ENCODE assay signal across 1 cellular context in the genomic region with DNA sequence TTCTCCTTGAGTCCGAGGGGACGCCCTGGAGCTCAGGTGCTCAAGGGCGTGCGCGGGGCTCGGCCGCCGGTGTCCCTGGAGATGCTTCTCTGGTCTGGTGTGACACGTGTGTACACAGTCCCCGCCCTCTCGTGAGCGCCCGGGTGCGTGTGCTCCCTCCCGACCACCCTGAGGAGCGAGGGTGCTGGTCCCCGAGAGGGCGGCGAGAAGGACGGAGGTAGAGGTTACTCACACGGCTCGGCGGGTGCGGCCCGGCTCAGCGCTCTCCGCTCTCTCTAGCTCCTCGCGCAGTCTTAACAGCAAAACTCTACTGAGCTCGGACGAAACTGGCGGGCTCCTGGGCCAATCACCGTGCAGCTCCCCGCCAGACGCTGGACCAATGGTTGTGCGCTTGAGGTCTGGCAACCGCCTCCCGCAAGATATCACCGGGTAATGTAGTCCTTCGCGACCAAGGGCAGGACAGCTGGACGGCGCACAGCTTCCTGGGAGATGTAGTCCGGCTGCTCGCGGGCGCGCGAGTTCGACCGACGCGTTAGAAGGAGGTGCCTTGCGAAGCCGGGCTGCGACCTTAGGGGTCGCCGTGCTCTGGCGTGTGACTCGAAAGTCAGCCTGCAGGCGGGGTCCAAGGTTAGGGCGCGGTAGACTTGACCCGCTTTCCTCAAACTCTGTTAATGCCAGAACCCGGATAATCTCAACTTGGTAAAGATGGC.
TF ChIP-seq lines count a peak whose summit lies in the region.

A gene (minus strand): TSS at position 312 of the 710 bp plus-strand sequence. CDS start 2,669 bp downstream, outside the sequence.

TF ChIP-seq in HepG2, 621 proteins besides CTCF, POLR2A, EP300 and RAD21 (continued from another document and continues in another):
- TF ChIP-seq, protein P1, sequence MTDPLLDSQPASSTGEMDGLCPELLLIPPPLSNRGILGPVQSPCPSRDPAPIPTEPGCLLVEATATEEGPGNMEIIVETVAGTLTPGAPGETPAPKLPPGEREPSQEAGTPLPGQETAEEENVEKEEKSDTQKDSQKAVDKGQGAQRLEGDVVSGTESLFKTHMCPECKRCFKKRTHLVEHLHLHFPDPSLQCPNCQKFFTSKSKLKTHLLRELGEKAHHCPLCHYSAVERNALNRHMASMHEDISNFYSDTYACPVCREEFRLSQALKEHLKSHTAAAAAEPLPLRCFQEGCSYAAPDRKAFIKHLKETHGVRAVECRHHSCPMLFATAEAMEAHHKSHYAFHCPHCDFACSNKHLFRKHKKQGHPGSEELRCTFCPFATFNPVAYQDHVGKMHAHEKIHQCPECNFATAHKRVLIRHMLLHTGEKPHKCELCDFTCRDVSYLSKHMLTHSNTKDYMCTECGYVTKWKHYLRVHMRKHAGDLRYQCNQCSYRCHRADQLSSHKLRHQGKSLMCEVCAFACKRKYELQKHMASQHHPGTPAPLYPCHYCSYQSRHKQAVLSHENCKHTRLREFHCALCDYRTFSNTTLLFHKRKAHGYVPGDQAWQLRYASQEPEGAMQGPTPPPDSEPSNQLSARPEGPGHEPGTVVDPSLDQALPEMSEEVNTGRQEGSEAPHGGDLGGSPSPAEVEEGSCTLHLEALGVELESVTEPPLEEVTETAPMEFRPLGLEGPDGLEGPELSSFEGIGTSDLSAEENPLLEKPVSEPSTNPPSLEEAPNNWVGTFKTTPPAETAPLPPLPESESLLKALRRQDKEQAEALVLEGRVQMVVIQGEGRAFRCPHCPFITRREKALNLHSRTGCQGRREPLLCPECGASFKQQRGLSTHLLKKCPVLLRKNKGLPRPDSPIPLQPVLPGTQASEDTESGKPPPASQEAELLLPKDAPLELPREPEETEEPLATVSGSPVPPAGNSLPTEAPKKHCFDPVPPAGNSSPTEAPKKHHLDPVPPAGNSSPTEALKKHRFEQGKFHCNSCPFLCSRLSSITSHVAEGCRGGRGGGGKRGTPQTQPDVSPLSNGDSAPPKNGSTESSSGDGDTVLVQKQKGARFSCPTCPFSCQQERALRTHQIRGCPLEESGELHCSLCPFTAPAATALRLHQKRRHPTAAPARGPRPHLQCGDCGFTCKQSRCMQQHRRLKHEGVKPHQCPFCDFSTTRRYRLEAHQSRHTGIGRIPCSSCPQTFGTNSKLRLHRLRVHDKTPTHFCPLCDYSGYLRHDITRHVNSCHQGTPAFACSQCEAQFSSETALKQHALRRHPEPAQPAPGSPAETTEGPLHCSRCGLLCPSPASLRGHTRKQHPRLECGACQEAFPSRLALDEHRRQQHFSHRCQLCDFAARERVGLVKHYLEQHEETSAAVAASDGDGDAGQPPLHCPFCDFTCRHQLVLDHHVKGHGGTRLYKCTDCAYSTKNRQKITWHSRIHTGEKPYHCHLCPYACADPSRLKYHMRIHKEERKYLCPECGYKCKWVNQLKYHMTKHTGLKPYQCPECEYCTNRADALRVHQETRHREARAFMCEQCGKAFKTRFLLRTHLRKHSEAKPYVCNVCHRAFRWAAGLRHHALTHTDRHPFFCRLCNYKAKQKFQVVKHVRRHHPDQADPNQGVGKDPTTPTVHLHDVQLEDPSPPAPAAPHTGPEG (CRISPR knock-in tag; IDR thresholded peaks at IDR 0.05): peak; percentile 90
- TF ChIP-seq ZNF749 (CRISPR knock-in tag; IDR thresholded peaks at IDR 0.05; ENCODE audit: borderline replicate concordance) (no peak), IRF2 (CRISPR knock-in tag; IDR thresholded peaks at IDR 0.05) (peak; percentile 99), PRPF4 (IDR thresholded peaks at IDR 0.05; ENCODE audit: low read depth, low read length, poor library complexity, severe bottlenecking) (no peak), FOXC1 (CRISPR knock-in tag; IDR thresholded peaks at IDR 0.05; ENCODE audit: borderline replicate concordance) (peak; percentile 89; the same call in 1 of the 2 replicates), MLLT10 (CRISPR knock-in tag; IDR thresholded peaks at IDR 0.05) (no peak), ZSCAN30 (CRISPR knock-in tag; IDR thresholded peaks at IDR 0.05) (no peak), ZNF83 (CRISPR knock-in tag; IDR thresholded peaks at IDR 0.05; ENCODE audit: borderline replicate concordance) (no peak; the same call in 1 of the 2 replicates), ZNF547 (CRISPR knock-in tag; IDR thresholded peaks at IDR 0.05) (peak; percentile 74), ERF (CRISPR knock-in tag; IDR thresholded peaks at IDR 0.05) (peak; percentile 95), RFXAP (CRISPR knock-in tag; IDR thresholded peaks at IDR 0.05; ENCODE audit: borderline replicate concordance) (peak; percentile 84; the same call in 1 of the 2 replicates), ZNF781 (CRISPR knock-in tag; IDR thresholded peaks at IDR 0.05; ENCODE audit: borderline replicate concordance, not compliant biosample characterization) (peak; percentile 68), KLF9 (CRISPR knock-in tag; IDR thresholded peaks at IDR 0.05; ENCODE audit: low read depth) (no peak; the same call in 1 of the 2 replicates), ZNF660 (CRISPR knock-in tag; IDR thresholded peaks at IDR 0.05; ENCODE audit: borderline replicate concordance, low read depth) (no peak), ZNF7 (CRISPR knock-in tag; IDR thresholded peaks at IDR 0.05) (no peak), ISX (CRISPR knock-in tag; conservative IDR thresholded peaks at IDR 0.05) (no peak), GTF2F1 (IDR thresholded peaks at IDR 0.05; ENCODE audit: low read length) (no peak), GATAD1 (CRISPR knock-in tag; IDR thresholded peaks at IDR 0.05) (peak; percentile 81), ZNF343 (CRISPR knock-in tag; IDR thresholded peaks at IDR 0.05) (peak; percentile 84), KLF12 (CRISPR knock-in tag; IDR thresholded peaks at IDR 0.05; ENCODE audit: borderline replicate concordance) (peak; percentile 76), ZSCAN20 (CRISPR knock-in tag; IDR thresholded peaks at IDR 0.05; ENCODE audit: borderline replicate concordance) (no peak), ZBTB8A (CRISPR knock-in tag; IDR thresholded peaks at IDR 0.05; ENCODE audit: borderline replicate concordance, low read depth) (no peak), ZNF557 (CRISPR knock-in tag; IDR thresholded peaks at IDR 0.05) (no peak), ZNF878 (CRISPR knock-in tag; IDR thresholded peaks at IDR 0.05) (no peak), POLR2AphosphoS2 (IDR thresholded peaks at IDR 0.05; ENCODE audit: low read depth, low read length) (no peak), PHB2 (IDR thresholded peaks at IDR 0.05; ENCODE audit: partially characterized antibody) (no peak), ZFX (CRISPR knock-in tag; IDR thresholded peaks at IDR 0.05; ENCODE audit: low read depth) (peak; percentile 82), NFE2L1 (CRISPR knock-in tag; IDR thresholded peaks at IDR 0.05; ENCODE audit: borderline replicate concordance) (no peak), MEF2D (CRISPR knock-in tag; IDR thresholded peaks at IDR 0.05) (peak; percentile 76)
- TF ChIP-seq, protein P2, sequence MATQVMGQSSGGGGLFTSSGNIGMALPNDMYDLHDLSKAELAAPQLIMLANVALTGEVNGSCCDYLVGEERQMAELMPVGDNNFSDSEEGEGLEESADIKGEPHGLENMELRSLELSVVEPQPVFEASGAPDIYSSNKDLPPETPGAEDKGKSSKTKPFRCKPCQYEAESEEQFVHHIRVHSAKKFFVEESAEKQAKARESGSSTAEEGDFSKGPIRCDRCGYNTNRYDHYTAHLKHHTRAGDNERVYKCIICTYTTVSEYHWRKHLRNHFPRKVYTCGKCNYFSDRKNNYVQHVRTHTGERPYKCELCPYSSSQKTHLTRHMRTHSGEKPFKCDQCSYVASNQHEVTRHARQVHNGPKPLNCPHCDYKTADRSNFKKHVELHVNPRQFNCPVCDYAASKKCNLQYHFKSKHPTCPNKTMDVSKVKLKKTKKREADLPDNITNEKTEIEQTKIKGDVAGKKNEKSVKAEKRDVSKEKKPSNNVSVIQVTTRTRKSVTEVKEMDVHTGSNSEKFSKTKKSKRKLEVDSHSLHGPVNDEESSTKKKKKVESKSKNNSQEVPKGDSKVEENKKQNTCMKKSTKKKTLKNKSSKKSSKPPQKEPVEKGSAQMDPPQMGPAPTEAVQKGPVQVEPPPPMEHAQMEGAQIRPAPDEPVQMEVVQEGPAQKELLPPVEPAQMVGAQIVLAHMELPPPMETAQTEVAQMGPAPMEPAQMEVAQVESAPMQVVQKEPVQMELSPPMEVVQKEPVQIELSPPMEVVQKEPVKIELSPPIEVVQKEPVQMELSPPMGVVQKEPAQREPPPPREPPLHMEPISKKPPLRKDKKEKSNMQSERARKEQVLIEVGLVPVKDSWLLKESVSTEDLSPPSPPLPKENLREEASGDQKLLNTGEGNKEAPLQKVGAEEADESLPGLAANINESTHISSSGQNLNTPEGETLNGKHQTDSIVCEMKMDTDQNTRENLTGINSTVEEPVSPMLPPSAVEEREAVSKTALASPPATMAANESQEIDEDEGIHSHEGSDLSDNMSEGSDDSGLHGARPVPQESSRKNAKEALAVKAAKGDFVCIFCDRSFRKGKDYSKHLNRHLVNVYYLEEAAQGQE (IDR thresholded peaks at IDR 0.05; ENCODE audit: borderline replicate concordance in 1 of 2, low read depth in 1 of 2, low read length in 2 of 2): no peak
- TF ChIP-seq, protein P3, sequence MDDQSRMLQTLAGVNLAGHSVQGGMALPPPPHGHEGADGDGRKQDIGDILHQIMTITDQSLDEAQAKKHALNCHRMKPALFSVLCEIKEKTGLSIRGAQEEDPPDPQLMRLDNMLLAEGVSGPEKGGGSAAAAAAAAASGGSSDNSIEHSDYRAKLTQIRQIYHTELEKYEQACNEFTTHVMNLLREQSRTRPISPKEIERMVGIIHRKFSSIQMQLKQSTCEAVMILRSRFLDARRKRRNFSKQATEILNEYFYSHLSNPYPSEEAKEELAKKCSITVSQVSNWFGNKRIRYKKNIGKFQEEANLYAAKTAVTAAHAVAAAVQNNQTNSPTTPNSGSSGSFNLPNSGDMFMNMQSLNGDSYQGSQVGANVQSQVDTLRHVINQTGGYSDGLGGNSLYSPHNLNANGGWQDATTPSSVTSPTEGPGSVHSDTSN (CRISPR knock-in tag; IDR thresholded peaks at IDR 0.05; ENCODE audit: borderline replicate concordance): no peak; the same call in 1 of the 2 replicates
- TF ChIP-seq, protein P4, sequence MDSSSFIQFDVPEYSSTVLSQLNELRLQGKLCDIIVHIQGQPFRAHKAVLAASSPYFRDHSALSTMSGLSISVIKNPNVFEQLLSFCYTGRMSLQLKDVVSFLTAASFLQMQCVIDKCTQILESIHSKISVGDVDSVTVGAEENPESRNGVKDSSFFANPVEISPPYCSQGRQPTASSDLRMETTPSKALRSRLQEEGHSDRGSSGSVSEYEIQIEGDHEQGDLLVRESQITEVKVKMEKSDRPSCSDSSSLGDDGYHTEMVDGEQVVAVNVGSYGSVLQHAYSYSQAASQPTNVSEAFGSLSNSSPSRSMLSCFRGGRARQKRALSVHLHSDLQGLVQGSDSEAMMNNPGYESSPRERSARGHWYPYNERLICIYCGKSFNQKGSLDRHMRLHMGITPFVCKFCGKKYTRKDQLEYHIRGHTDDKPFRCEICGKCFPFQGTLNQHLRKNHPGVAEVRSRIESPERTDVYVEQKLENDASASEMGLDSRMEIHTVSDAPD (CRISPR knock-in tag; IDR thresholded peaks at IDR 0.05): no peak
- TF ChIP-seq, protein P5, sequence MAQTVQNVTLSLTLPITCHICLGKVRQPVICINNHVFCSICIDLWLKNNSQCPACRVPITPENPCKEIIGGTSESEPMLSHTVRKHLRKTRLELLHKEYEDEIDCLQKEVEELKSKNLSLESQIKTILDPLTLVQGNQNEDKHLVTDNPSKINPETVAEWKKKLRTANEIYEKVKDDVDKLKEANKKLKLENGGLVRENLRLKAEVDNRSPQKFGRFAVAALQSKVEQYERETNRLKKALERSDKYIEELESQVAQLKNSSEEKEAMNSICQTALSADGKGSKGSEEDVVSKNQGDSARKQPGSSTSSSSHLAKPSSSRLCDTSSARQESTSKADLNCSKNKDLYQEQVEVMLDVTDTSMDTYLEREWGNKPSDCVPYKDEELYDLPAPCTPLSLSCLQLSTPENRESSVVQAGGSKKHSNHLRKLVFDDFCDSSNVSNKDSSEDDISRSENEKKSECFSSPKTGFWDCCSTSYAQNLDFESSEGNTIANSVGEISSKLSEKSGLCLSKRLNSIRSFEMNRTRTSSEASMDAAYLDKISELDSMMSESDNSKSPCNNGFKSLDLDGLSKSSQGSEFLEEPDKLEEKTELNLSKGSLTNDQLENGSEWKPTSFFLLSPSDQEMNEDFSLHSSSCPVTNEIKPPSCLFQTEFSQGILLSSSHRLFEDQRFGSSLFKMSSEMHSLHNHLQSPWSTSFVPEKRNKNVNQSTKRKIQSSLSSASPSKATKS (CRISPR knock-in tag; IDR thresholded peaks at IDR 0.05): no peak
- TF ChIP-seq, protein P6, sequence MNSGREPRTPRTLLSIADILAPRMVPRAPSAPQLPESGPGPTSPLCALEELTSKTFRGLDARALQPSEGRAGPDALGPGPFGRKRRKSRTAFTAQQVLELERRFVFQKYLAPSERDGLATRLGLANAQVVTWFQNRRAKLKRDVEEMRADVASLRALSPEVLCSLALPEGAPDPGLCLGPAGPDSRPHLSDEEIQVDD (CRISPR knock-in tag; IDR thresholded peaks at IDR 0.05; ENCODE audit: borderline replicate concordance): peak; percentile 66
- TF ChIP-seq, protein P7, sequence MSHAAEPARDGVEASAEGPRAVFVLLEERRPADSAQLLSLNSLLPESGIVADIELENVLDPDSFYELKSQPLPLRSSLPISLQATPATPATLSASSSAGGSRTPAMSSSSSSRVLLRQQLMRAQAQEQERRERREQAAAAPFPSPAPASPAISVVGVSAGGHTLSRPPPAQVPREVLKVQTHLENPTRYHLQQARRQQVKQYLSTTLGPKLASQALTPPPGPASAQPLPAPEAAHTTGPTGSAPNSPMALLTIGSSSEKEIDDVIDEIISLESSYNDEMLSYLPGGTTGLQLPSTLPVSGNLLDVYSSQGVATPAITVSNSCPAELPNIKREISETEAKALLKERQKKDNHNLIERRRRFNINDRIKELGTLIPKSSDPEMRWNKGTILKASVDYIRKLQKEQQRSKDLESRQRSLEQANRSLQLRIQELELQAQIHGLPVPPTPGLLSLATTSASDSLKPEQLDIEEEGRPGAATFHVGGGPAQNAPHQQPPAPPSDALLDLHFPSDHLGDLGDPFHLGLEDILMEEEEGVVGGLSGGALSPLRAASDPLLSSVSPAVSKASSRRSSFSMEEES (CRISPR knock-in tag; IDR thresholded peaks at IDR 0.05): peak; percentile 36; the same call in 1 of the 2 replicates
- TF ChIP-seq, protein P8, sequence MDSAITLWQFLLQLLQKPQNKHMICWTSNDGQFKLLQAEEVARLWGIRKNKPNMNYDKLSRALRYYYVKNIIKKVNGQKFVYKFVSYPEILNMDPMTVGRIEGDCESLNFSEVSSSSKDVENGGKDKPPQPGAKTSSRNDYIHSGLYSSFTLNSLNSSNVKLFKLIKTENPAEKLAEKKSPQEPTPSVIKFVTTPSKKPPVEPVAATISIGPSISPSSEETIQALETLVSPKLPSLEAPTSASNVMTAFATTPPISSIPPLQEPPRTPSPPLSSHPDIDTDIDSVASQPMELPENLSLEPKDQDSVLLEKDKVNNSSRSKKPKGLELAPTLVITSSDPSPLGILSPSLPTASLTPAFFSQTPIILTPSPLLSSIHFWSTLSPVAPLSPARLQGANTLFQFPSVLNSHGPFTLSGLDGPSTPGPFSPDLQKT (CRISPR knock-in tag; IDR thresholded peaks at IDR 0.05; ENCODE audit: borderline replicate concordance): no peak
